27 cellular contexts compared by ENCODE assay signal in genomic region chr16:13809765-13810164, GRCh38.
"Had no signal": no experiment of that assay in that cellular context is flagged by ENCODE, and none has a peak within 500 bp of the region (broad histone marks: within the 10 kb centered on the region; RNA-seq: fewer than 3 reads in every experiment).

No MANE protein-coding gene starts in this region.

- H3K4me1 ChIP-seq: stomach, testis, thyroid gland, tibial artery, tibial nerve, transverse colon, upper lobe of left lung, upper lobe of right lung, uterus, vagina had no signal

- H3K9me3 ChIP-seq: stomach, suprapubic skin, testis, thoracic aorta, thyroid gland, tibial artery, tibial nerve, transverse colon, upper lobe of left lung, upper lobe of right lung, uterus, vagina had no signal

- FAIRE-seq: urothelium cell line had no signal

- ATAC-seq: stimulated activated effector memory CD8-positive, alpha-beta T cell treated with anti-CD3 and anti-CD28 coated beads, Interleukin-12 subunit alpha, Interleukin-12 subunit beta, amount 100 ng/mL, for 72 hours; stimulated activated memory B cell treated with anti-CD40 and anti-IgM and Interleukin-4, amounts not matched to agents 10 μg/mL and 1 μg/mL and 100 μg/mL, for 72 hours; stimulated activated naive B cell treated with anti-CD40 and anti-IgM and Interleukin-4, amounts not matched to agents 10 μg/mL and 1 μg/mL and 100 μg/mL, for 72 hours; stimulated activated naive CD8-positive, alpha-beta T cell treated with anti-CD3 and anti-CD28 coated beads, Interleukin-15, amount 100 ng/mL, for 72 hours; stimulated activated naive CD8-positive, alpha-beta T cell treated with anti-CD3 and anti-CD28 coated beads, Interleukin-15, Interleukin-2, amounts not matched to agents 100 U/mL and 50 U/mL, for 24 hours; upper lobe of right lung had no signal

- H3K36me3 ChIP-seq: stomach, suprapubic skin, thoracic aorta, thyroid gland, tibial artery, tibial nerve, transverse colon, upper lobe of left lung, upper lobe of right lung, uterus, vagina had no signal

- H3K27ac ChIP-seq: stomach, suprapubic skin, testis, thoracic aorta, thyroid gland, tibial artery, tibial nerve, transverse colon, upper lobe of left lung, upper lobe of right lung, uterus, vagina had no signal

- H3K27me3 ChIP-seq: suprapubic skin, testis, thyroid gland, tibial artery, tibial nerve, transverse colon, upper lobe of left lung, upper lobe of right lung, uterus, vagina had no signal

- DNase-seq: stimulated activated CD4-positive, alpha-beta T cell treated with anti-CD3 and anti-CD28 coated beads, Interleukin-2, amount 100 ng/mL, for 48 hours; stimulated activated CD4-positive, alpha-beta T cell treated with anti-CD3 and anti-CD28 coated beads, Interleukin-4, amount 100 ng/mL, for 1 hour; stimulated activated CD4-positive, alpha-beta T cell treated with anti-CD3 and anti-CD28 coated beads, Interleukin-4, amount 100 ng/mL, for 24 hours; stimulated activated CD4-positive, alpha-beta T cell treated with anti-CD3 and anti-CD28 coated beads, Interleukin-4, amount 100 ng/mL, for 4 hours; stimulated activated CD8-positive, alpha-beta memory T cell treated with anti-CD3 and anti-CD28 coated beads, Interleukin-4, amount 100 ng/mL, for 48 hours; stimulated activated naive B cell treated with anti-CD40 and anti-IgM and Interleukin-4, amounts not matched to agents 10 μg/mL and 1 μg/mL and 100 μg/mL, for 72 hours; stimulated activated naive CD4-positive, alpha-beta T cell; stimulated activated naive CD4-positive, alpha-beta T cell treated with Interleukin-2 at 50 U/mL for 16 hours; stimulated activated naive CD8-positive, alpha-beta T cell treated with anti-CD3 and anti-CD28 coated beads, Interleukin-15, amount 100 ng/mL, for 72 hours; stimulated activated naive CD8-positive, alpha-beta T cell treated with anti-CD3 and anti-CD28 coated beads, Interleukin-15, Interleukin-2, amounts not matched to agents 100 U/mL and 50 U/mL, for 24 hours; stomach; substantia nigra; testis; thyroid gland; tibial artery; transverse colon; trophoblast cell; upper lobe of left lung; upper lobe of right lung; uterus had no signal

- H3K4me3 ChIP-seq: stomach, suprapubic skin, testis, thoracic aorta, thyroid gland, tibial artery, tibial nerve, transverse colon, upper lobe of left lung, upper lobe of right lung, uterus, vagina had no signal
